22 cellular contexts compared by ENCODE assay signal in the genomic region with DNA sequence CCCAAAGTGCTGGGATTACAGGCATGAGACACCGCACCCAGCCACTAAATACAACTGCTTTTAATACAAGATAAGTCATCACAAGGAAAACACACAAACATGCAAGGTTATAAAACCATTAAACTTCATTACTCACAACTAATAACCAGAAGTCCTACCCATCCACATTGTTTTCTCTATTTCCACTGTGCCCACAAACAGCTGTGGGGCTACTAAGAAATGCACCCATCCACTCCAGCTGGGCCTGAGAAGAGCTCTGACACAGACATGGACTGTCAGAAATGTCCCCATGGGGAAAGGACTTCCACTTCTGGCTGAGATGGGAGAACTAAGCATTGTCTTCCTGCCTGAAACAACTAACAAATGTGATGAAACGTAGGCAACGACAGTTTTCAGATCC.
"Had no signal": no experiment of that assay in that cellular context is flagged by ENCODE, and none has a peak within 500 bp of the region (broad histone marks: within the 10 kb centered on the region; RNA-seq: fewer than 3 reads in every experiment).

No MANE protein-coding gene starts in this region.

- H3K9ac ChIP-seq: neural progenitor cell had no signal

- H3K4me3 ChIP-seq: colonic mucosa, gastrocnemius medialis, left lung, neural progenitor cell, psoas muscle, SK-N-MC, smooth muscle cell, upper lobe of right lung had no signal

- ATAC-seq: gastrocnemius medialis; left lung; psoas muscle; right cardiac atrium; stimulated activated effector memory CD8-positive, alpha-beta T cell treated with anti-CD3 and anti-CD28 coated beads, Interleukin-12 subunit alpha, Interleukin-12 subunit beta, amount 100 ng/mL, for 72 hours; upper lobe of right lung had no signal

- H3K9me3 Mint-ChIP-seq: activated CD4-positive, alpha-beta T cell treated with anti-CD3 and anti-CD28 coated beads, Interleukin-2, amount 10 ng/mL, durations not matched to agents 24 days and 14 days; activated T-helper 1 cell treated with anti-CD3 and anti-CD28 coated beads, Interleukin-12 subunit alpha, Interleukin-12 subunit beta, Interleukin-2, Interleukin-4 antibody, amounts not matched to agents 30 ng/mL and 10 ng/mL and 1 ng/mL, durations not matched to agents 14 hours and 24 hours and 36 hours; brain; mesothelial cell of epicardium; neural progenitor cell; stimulated activated effector memory CD8-positive, alpha-beta T cell treated with anti-CD3 and anti-CD28 coated beads, Interleukin-12 subunit alpha, Interleukin-12 subunit beta, amount 100 ng/mL, for 72 hours had no signal

- H3K27ac Mint-ChIP-seq: activated CD4-positive, alpha-beta T cell treated with anti-CD3 and anti-CD28 coated beads, Interleukin-2, amount 10 ng/mL, durations not matched to agents 24 days and 14 days; activated naive CD8-positive, alpha-beta T cell; activated T-helper 1 cell treated with anti-CD3 and anti-CD28 coated beads, Interleukin-12 subunit alpha, Interleukin-12 subunit beta, Interleukin-2, Interleukin-4 antibody, amounts not matched to agents 30 ng/mL and 10 ng/mL and 1 ng/mL, durations not matched to agents 14 hours and 24 hours and 36 hours; mesothelial cell of epicardium; neural progenitor cell had no signal

- H3K27me3 Mint-ChIP-seq: activated CD4-positive, alpha-beta T cell treated with anti-CD3 and anti-CD28 coated beads, Interleukin-2, amount 10 ng/mL, durations not matched to agents 24 days and 14 days; activated naive CD8-positive, alpha-beta T cell; brain had no signal

- H3K4me3 Mint-ChIP-seq: activated CD4-positive, alpha-beta T cell treated with anti-CD3 and anti-CD28 coated beads, Interleukin-2, amount 10 ng/mL, durations not matched to agents 24 days and 14 days; activated naive CD8-positive, alpha-beta T cell; activated T-helper 1 cell treated with anti-CD3 and anti-CD28 coated beads, Interleukin-12 subunit alpha, Interleukin-12 subunit beta, Interleukin-2, Interleukin-4 antibody, amounts not matched to agents 30 ng/mL and 10 ng/mL and 1 ng/mL, durations not matched to agents 14 hours and 24 hours and 36 hours; brain; mesothelial cell of epicardium; neural progenitor cell; stimulated activated effector memory CD8-positive, alpha-beta T cell treated with anti-CD3 and anti-CD28 coated beads, Interleukin-12 subunit alpha, Interleukin-12 subunit beta, amount 100 ng/mL, for 72 hours had no signal

- H3K27ac ChIP-seq: colonic mucosa, gastrocnemius medialis, left lung, neural progenitor cell, psoas muscle, SK-N-MC, upper lobe of right lung had no signal

- H3K4me2 ChIP-seq: neural progenitor cell, smooth muscle cell had no signal

- H3K9me3 ChIP-seq: colonic mucosa, gastrocnemius medialis, left lung, psoas muscle, upper lobe of right lung had no signal

- H3K4me1 Mint-ChIP-seq: brain, mesothelial cell of epicardium, neural progenitor cell had no signal

- H3K27me3 ChIP-seq: colonic mucosa, gastrocnemius medialis, left lung, neural progenitor cell, upper lobe of right lung had no signal

- DNase-seq: activated CD4-positive, alpha-beta T cell treated with anti-CD3 and anti-CD28 coated beads, Interleukin-2, amount 10 ng/mL, durations not matched to agents 24 days and 14 days; activated CD4-positive, CD25-positive, alpha-beta regulatory T cell; activated CD8-positive, alpha-beta memory T cell treated with anti-CD3 and anti-CD28 coated beads, Interleukin-2, amount 50 U/mL, for 4 hours; central memory CD4-positive, alpha-beta T cell; colonic mucosa; erythroblast; gastrocnemius medialis; head of caudate nucleus; kidney; left lung; right cardiac atrium; stimulated activated CD4-positive, alpha-beta T cell treated with anti-CD3 and anti-CD28 coated beads, Interleukin-4, amount 100 ng/mL, for 24 hours; upper lobe of right lung had no signal

- H3K4me1 ChIP-seq: colonic mucosa, gastrocnemius medialis, left lung, neural progenitor cell, psoas muscle, upper lobe of right lung had no signal

- H2AFZ ChIP-seq: neural progenitor cell had no signal
